Comparison of ENCODE assay signal across 6 cellular contexts in the genomic region with DNA sequence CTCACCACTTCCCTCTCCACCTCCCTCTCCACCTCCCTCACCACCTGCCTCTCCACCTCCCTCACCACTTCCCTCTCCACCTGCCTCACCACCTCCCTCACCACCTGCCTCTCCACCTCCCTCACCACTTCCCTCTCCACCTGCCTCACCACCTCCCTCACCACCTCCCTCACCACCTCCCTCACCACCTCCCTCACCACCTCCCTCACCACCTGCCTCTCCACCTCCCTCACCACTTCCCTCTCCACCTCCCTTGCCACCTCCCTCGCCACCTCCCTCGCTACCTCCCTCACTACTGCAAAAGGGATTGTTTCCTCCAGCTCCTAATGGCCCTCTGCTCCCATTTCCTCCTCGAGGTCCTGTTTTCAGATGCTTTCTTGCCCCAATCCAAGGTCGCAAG.
A peak's percentile ranks its signal among the peaks of the same experiment; 100 is the strongest.
DNase-seq lines count a peak whose midpoint lies in the region; ATAC-seq, FAIRE-seq and TF ChIP-seq lines count a peak whose summit lies in the region.
"Not testable (repeated sequence)": the region's sequence is repeated elsewhere in the genome, so short reads cannot be mapped to it uniquely, and the experiment has no call there.

No MANE protein-coding gene starts in this region.

- H3K4me1 ChIP-seq in DND-41 (ENCODE audit: insufficient read depth, low read length): not testable (repeated sequence)

- FAIRE-seq in urothelium cell line (lab: Jason Lieb, UNC): peak; percentile 9

- H3K4me3 ChIP-seq in DND-41 (ENCODE audit: low read depth in 1 of 2, low read length in 2 of 2): not testable (repeated sequence)

- H3K4me1 Mint-ChIP-seq in glutamatergic neuron (ENCODE audit: low read depth, unreplicated experiment) (peaks cover 22% of the 10 kb centered on the region), neural crest cell (peaks cover 10% of the 10 kb centered on the region)

- not testable (repeated sequence) for H3K36me3 Mint-ChIP-seq in glutamatergic neuron (ENCODE audit: unreplicated experiment); neural crest cell (ENCODE audit: low read depth)

- not testable (repeated sequence) for H3K27ac ChIP-seq in DND-41 (ENCODE audit: low read length)

- not testable (repeated sequence) for H3K4me3 Mint-ChIP-seq in glutamatergic neuron (ENCODE audit: unreplicated experiment); neural crest cell

- H3K36me3 ChIP-seq in DND-41 (ENCODE audit: insufficient read depth, low read length): not testable (repeated sequence)

- not testable (repeated sequence) for H3K79me2 ChIP-seq in DND-41 (ENCODE audit: insufficient read depth, low read length)

- peak; percentile 51 for DNase-seq in DMS153 (lab: John Stamatoyannopoulos, UW)
- DNase-seq in DND-41: peak; percentile 17
- DNase-seq in NCI-H2171 (lab: John Stamatoyannopoulos, UW): peak; percentile 54
- not testable (repeated sequence) for DNase-seq in glutamatergic neuron; neural crest cell (ENCODE audit: low read depth, low spot score); urothelium cell line (ENCODE audit: low spot score)

- ATAC-seq in DND-41 (ENCODE audit: insufficient read depth, low read depth): not testable (repeated sequence)

- H3K27ac Mint-ChIP-seq in glutamatergic neuron (ENCODE audit: unreplicated experiment) (peak overlapping the region; percentile 68), neural crest cell (ENCODE audit: unreplicated experiment) (peak overlapping the region; percentile 86)

- H3K27me3 Mint-ChIP-seq in glutamatergic neuron (ENCODE audit: unreplicated experiment); neural crest cell (ENCODE audit: low read depth): not testable (repeated sequence)

- H3K9me3 Mint-ChIP-seq in glutamatergic neuron (ENCODE audit: unreplicated experiment): peaks cover 15% of the 10 kb centered on the region
- H3K9me3 Mint-ChIP-seq in neural crest cell: not testable (repeated sequence)

- H3K9me3 ChIP-seq in DND-41 (ENCODE audit: insufficient read depth, low read length, severe bottlenecking): not testable (repeated sequence)

- not testable (repeated sequence) for TF ChIP-seq CTCF in DND-41 (IDR thresholded peaks at IDR 0.05; ENCODE audit: borderline replicate concordance, extremely low read depth, low read length, poor library complexity, severe bottlenecking); glutamatergic neuron (IDR thresholded peaks at IDR 0.05; ENCODE audit: partially characterized antibody, unreplicated experiment); neural crest cell (conservative IDR thresholded peaks at IDR 0.05)

- H3K9ac ChIP-seq in DND-41 (ENCODE audit: low read depth, low read length): not testable (repeated sequence)

- H3K4me2 ChIP-seq in DND-41 (ENCODE audit: insufficient read depth, low read length): not testable (repeated sequence)

- not testable (repeated sequence) for H3K27me3 ChIP-seq in DND-41 (ENCODE audit: insufficient read depth, low read length, poor library complexity)

- not testable (repeated sequence) for H4K20me1 ChIP-seq in DND-41 (ENCODE audit: insufficient read depth, low read length)

- H2AFZ ChIP-seq in DND-41 (ENCODE audit: low read depth, low read length): not testable (repeated sequence)
